ENCODE assay signal across 1 cellular context in the genomic region with DNA sequence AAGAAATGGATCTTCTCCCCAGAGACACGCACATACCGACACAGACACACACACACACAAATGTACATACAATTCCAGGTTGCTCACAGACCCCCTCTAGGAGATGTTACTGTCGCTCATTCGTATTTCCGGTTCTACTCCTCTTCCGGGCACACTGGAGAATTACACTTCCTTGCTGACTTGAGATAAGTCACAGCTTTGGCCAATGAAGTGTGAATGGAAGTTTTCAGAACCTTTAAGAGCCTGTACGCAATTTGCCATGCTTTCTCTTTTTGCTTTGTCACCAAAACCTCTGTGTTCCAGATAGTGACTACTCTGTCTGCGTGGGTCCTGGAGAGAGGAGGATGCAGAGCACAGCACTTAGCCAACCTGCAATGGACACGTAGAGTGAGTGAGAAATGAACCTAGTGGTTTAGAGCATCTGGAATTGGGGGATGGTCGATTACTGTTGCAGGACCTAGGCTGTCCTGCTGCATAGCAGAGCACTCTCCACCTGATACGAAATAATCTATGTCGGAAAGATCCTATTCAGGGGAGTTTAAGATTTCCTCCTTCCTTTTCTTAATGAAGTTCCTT.
TF ChIP-seq lines count a peak whose summit lies in the region.

No MANE protein-coding gene starts in this region.

TF ChIP-seq in WTC11, 78 proteins besides CTCF, POLR2A, EP300 and RAD21 (continued from another document):
- TF ChIP-seq, protein P1, sequence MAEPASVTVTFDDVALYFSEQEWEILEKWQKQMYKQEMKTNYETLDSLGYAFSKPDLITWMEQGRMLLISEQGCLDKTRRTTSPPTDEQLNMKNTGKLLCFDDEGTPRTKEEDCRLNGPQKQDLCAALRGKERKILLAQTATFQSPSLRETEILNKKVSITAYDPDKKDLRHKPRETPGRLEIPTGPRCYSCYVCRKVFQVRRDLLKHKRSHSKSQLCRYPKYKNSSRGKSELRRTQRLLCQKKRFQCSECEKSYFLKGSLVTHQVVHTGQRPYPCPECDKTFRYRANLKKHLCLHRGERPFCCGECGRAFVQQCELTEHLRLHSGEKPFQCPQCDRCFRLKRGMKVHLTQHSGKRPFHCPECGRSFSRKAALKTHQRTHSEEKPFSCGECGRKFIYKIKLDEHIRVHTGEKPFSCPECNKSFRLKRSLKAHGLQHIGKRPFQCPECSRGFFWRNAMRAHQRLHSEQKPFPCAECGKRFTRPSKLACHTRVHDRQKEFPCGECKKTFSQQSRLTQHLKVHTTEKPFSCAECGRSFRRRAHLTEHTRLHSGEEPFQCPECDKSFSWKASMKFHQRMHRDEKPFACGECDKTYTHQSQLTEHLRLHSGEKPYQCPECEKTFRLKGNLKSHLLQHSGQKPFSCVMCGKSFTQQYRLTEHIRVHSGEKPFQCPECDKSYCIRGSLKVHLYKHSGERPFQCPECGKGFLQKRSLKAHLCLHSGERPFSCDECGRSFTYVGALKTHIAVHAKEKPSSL (CRISPR knock-in tag; conservative IDR thresholded peaks at IDR 0.05): no peak
- TF ChIP-seq ATF1 (CRISPR knock-in tag; IDR thresholded peaks at IDR 0.05) (no peak), TEAD4 (CRISPR knock-in tag; IDR thresholded peaks at IDR 0.05) (no peak), ZNF138 (CRISPR knock-in tag; conservative IDR thresholded peaks at IDR 0.05) (no peak), NFATC4 (CRISPR knock-in tag; IDR thresholded peaks at IDR 0.05) (no peak), FOXP1 (CRISPR knock-in tag; IDR thresholded peaks at IDR 0.05; ENCODE audit: borderline replicate concordance) (no peak), SOX15 (CRISPR knock-in tag; IDR thresholded peaks at IDR 0.05) (no peak), MXD4 (CRISPR knock-in tag; IDR thresholded peaks at IDR 0.05; ENCODE audit: borderline replicate concordance) (no peak), TEAD1 (CRISPR knock-in tag; IDR thresholded peaks at IDR 0.05) (no peak), ZNF423 (CRISPR knock-in tag; IDR thresholded peaks at IDR 0.05) (no peak), SP1 (CRISPR knock-in tag; conservative IDR thresholded peaks at IDR 0.05) (no peak), ZNF416 (CRISPR knock-in tag; IDR thresholded peaks at IDR 0.05) (no peak)
- TF ChIP-seq, protein P2, sequence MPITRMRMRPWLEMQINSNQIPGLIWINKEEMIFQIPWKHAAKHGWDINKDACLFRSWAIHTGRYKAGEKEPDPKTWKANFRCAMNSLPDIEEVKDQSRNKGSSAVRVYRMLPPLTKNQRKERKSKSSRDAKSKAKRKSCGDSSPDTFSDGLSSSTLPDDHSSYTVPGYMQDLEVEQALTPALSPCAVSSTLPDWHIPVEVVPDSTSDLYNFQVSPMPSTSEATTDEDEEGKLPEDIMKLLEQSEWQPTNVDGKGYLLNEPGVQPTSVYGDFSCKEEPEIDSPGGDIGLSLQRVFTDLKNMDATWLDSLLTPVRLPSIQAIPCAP (CRISPR knock-in tag; IDR thresholded peaks at IDR 0.05): no peak
- TF ChIP-seq, protein P3, sequence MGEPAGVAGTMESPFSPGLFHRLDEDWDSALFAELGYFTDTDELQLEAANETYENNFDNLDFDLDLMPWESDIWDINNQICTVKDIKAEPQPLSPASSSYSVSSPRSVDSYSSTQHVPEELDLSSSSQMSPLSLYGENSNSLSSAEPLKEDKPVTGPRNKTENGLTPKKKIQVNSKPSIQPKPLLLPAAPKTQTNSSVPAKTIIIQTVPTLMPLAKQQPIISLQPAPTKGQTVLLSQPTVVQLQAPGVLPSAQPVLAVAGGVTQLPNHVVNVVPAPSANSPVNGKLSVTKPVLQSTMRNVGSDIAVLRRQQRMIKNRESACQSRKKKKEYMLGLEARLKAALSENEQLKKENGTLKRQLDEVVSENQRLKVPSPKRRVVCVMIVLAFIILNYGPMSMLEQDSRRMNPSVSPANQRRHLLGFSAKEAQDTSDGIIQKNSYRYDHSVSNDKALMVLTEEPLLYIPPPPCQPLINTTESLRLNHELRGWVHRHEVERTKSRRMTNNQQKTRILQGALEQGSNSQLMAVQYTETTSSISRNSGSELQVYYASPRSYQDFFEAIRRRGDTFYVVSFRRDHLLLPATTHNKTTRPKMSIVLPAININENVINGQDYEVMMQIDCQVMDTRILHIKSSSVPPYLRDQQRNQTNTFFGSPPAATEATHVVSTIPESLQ (CRISPR knock-in tag; IDR thresholded peaks at IDR 0.05): no peak
